Comparison of ENCODE assay signal across 22 cellular contexts in the genomic region with DNA sequence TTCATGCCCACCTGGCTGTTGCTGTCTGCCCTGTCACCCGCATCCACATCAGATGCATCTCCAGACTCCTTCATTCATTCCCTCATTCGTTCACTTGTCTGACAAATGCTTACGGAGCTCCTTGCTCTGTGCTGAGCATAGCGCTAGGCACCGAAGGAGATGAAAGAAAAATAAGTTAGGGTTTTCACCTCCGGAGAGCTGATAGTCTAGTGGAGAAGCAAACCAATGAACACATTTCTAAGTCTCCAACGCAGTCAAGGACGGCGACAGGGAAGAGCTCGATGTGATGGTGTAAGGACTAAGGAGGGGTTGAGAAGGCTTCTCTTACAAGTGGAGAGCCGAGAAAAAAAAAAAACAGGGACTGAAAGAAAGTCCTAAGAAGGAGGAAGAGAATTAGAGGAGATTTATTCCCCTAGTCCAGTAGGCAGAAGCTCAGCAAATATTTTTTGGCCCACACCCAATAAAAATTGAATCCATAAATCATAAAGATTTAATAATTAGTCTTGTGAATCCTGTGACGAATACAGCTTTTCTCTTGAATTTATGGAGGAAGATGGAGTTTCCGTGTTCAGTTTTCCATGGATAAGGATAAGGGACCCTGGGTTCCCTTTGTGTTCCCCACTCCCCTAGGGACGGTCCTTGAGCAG.
DNase-seq lines count a peak whose midpoint lies in the region; ATAC-seq and TF ChIP-seq lines count a peak whose summit lies in the region.
"Had no signal": no experiment of that assay in that cellular context is flagged by ENCODE, and none has a peak within 500 bp of the region (broad histone marks: within the 10 kb centered on the region; RNA-seq: fewer than 3 reads in every experiment).

No MANE protein-coding gene starts in this region.

- CTCF ChIA-PET in GM10248 (lab: Yijun Ruan, JAX), result interaction anchor here (1.2 kb wide), 1 partner anchor 19 kb away, joined by 5 read pairs; no protein-coding TSS in a partner anchor

- peaks cover 15% of the 10 kb centered on the region for H3K4me1 ChIP-seq in smooth muscle cell (ENCODE audit: low read depth)

- H3K27me3 Mint-ChIP-seq in chondrocyte (ENCODE audit: low read depth), result no peaks in the 10 kb centered on the region
- H3K27me3 Mint-ChIP-seq in mesothelial cell of epicardium (ENCODE audit: low read depth), result peaks cover 6% of the 10 kb centered on the region

- H3K36me3 ChIP-seq in smooth muscle cell (ENCODE audit: low read depth), result no peaks in the 10 kb centered on the region
- H3K36me3 ChIP-seq: BLaER1 had no signal

- peaks cover 16% of the 10 kb centered on the region for H3F3A ChIP-seq in smooth muscle cell (ENCODE audit: low read depth)

- no peak for TF ChIP-seq CTCF in VCaP (conservative IDR thresholded peaks at IDR 0.05)
- no peak for TF ChIP-seq CTCF in chondrocyte (IDR thresholded peaks at IDR 0.05)
- TF ChIP-seq CTCF in mesothelial cell of epicardium (IDR thresholded peaks at IDR 0.05; ENCODE audit: unreplicated experiment), result no peak
- no peak for TF ChIP-seq CTCF in smooth muscle cell (IDR thresholded peaks at IDR 0.05; ENCODE audit: borderline replicate concordance, insufficient read depth, poor library complexity, severe bottlenecking)
- no peak for TF ChIP-seq CTCF in GM10248 (IDR thresholded peaks at IDR 0.05; ENCODE audit: control extremely low read depth, extremely low read depth, low read depth, missing control alignments)

- DNase-seq in chondrocyte (ENCODE audit: low spot score), result no peak
- DNase-seq in mesothelial cell of epicardium (ENCODE audit: low spot score in 2 of 2, unreplicated experiment in 2 of 2), result no peak
- no peak for DNase-seq in smooth muscle cell (lab: John Stamatoyannopoulos, UW; ENCODE audit: unreplicated experiment)
- DNase-seq in foreskin melanocyte, result no peak
- no peak for DNase-seq in GM10248 (ENCODE audit: extremely low spot score)
- DNase-seq: CD4-positive, CD25-positive, alpha-beta regulatory T cell; DMS153; DND-41; HCEC 1CT; IMR-90; MM.1S; NCI-H1694; NCI-H2029 treated with DMSO at 0.1 percent for 48 hours; NCI-H2227 treated with DMSO at 0.1 percent for 48 hours; NCI-H69; SHP77 had no signal

- H3K9me3 ChIP-seq in smooth muscle cell (replicated peaks; ENCODE audit: low read depth), result no peaks in the 10 kb centered on the region
- H3K9me3 ChIP-seq: BLaER1 had no signal

- H3K4me3 ChIP-seq in smooth muscle cell, result no peak overlapping the region
- H3K4me3 ChIP-seq: BLaER1 had no signal

- H2AFZ ChIP-seq in smooth muscle cell (ENCODE audit: low read depth), result no peak overlapping the region

- no peaks in the 10 kb centered on the region for H4K20me1 ChIP-seq in smooth muscle cell (ENCODE audit: low read depth)
- H4K20me1 ChIP-seq: BLaER1 had no signal

- H3K9me3 Mint-ChIP-seq in chondrocyte (ENCODE audit: low read depth) (no peaks in the 10 kb centered on the region), mesothelial cell of epicardium (no peaks in the 10 kb centered on the region)
- H3K9me3 Mint-ChIP-seq: CD4-positive, CD25-positive, alpha-beta regulatory T cell had no signal

- ATAC-seq in HG02798 (IDR thresholded peaks at IDR 0.05; ENCODE audit: poor library complexity, unreplicated experiment), result no peak
- ATAC-seq: Panc1 had no signal

- no peaks in the 10 kb centered on the region for H3K36me3 Mint-ChIP-seq in chondrocyte (ENCODE audit: low read depth)
- no peaks in the 10 kb centered on the region for H3K36me3 Mint-ChIP-seq in mesothelial cell of epicardium
- H3K36me3 Mint-ChIP-seq: CD4-positive, CD25-positive, alpha-beta regulatory T cell had no signal

- 88% methylated on average over 14 of the region's 14 CpGs for WGBS in smooth muscle cell (ENCODE audit: low lambda C conversion rate)

- H3K79me2 ChIP-seq in smooth muscle cell (ENCODE audit: low read depth), result no peaks in the 10 kb centered on the region

- no peak overlapping the region for H3K9ac ChIP-seq in smooth muscle cell (ENCODE audit: low read depth)
- H3K9ac ChIP-seq: BLaER1, KMS-11 had no signal

- H3K4me1 Mint-ChIP-seq in chondrocyte (ENCODE audit: low read depth), result peaks cover 73% of the 10 kb centered on the region
- H3K4me1 Mint-ChIP-seq in mesothelial cell of epicardium, result peaks cover 64% of the 10 kb centered on the region

- no peak overlapping the region for H3K4me2 ChIP-seq in smooth muscle cell
- H3K4me2 ChIP-seq: BLaER1, KMS-11 had no signal

- H3K27ac ChIP-seq in VCaP, result peak overlapping the region; percentile 64; the same call in 1 of the 2 replicates
- H3K27ac ChIP-seq in smooth muscle cell (ENCODE audit: low read depth), result peak overlapping the region; percentile 90
- H3K27ac ChIP-seq: BLaER1, KMS-11, RWPE1 had no signal

- H3K27me3 ChIP-seq in smooth muscle cell (ENCODE audit: low read depth), result no peaks in the 10 kb centered on the region
- H3K27me3 ChIP-seq: BLaER1 had no signal

- no peak overlapping the region for H3K4me3 Mint-ChIP-seq in chondrocyte (ENCODE audit: unreplicated experiment)
- H3K4me3 Mint-ChIP-seq in mesothelial cell of epicardium, result peak overlapping the region; percentile 22
- H3K4me3 Mint-ChIP-seq: CD4-positive, CD25-positive, alpha-beta regulatory T cell had no signal

- H3K27ac Mint-ChIP-seq in chondrocyte (ENCODE audit: unreplicated experiment) (peak overlapping the region; percentile 95), mesothelial cell of epicardium (peak overlapping the region; percentile 99)
- H3K27ac Mint-ChIP-seq: CD4-positive, CD25-positive, alpha-beta regulatory T cell had no signal

- POLR2A ChIA-PET in GM10248 (lab: Yijun Ruan, JAX), result no interaction called here
